1 cellular context compared by ENCODE assay signal in the genomic region with DNA sequence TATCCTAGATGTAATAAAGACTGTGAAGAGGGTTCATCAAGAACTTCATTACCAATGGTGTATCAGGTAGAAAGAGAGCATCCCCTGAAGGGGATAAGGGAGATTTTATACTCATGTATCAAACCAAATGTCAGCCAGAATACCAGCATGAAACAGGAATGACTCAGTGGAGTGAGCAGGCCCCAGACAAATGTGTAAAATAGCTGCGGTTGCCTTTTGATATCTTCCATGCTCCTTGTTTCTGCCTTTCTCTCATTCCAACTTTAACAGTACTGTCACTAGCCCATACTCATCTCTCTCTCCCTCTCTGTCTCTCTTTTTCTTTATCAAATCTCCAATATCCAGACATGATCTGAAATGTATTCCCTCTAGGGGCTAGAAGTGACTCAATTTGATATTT.
TF ChIP-seq lines count a peak whose summit lies in the region.

No MANE protein-coding gene starts in this region.

TF ChIP-seq in IMR-90, 13 proteins besides CTCF, POLR2A, EP300 and RAD21:
- TF ChIP-seq RCOR1 (IDR thresholded peaks at IDR 0.05; ENCODE audit: insufficient replicate concordance, low read length) = no peak
- TF ChIP-seq RFX5 (IDR thresholded peaks at IDR 0.05; ENCODE audit: low read depth, low read length) = no peak
- no peak for TF ChIP-seq SMC3 (IDR thresholded peaks at IDR 0.05; ENCODE audit: low read depth, low read length)
- TF ChIP-seq, protein P1, sequence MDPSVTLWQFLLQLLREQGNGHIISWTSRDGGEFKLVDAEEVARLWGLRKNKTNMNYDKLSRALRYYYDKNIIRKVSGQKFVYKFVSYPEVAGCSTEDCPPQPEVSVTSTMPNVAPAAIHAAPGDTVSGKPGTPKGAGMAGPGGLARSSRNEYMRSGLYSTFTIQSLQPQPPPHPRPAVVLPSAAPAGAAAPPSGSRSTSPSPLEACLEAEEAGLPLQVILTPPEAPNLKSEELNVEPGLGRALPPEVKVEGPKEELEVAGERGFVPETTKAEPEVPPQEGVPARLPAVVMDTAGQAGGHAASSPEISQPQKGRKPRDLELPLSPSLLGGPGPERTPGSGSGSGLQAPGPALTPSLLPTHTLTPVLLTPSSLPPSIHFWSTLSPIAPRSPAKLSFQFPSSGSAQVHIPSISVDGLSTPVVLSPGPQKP (IDR thresholded peaks at IDR 0.05; ENCODE audit: borderline replicate concordance, low read depth, low read length) = no peak
- TF ChIP-seq BHLHE40 (IDR thresholded peaks at IDR 0.05; ENCODE audit: low read depth, low read length) = no peak
- TF ChIP-seq CEBPB (IDR thresholded peaks at IDR 0.05; ENCODE audit: low read depth, low read length) = no peak
- TF ChIP-seq, protein P2, sequence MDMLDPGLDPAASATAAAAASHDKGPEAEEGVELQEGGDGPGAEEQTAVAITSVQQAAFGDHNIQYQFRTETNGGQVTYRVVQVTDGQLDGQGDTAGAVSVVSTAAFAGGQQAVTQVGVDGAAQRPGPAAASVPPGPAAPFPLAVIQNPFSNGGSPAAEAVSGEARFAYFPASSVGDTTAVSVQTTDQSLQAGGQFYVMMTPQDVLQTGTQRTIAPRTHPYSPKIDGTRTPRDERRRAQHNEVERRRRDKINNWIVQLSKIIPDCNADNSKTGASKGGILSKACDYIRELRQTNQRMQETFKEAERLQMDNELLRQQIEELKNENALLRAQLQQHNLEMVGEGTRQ (IDR thresholded peaks at IDR 0.05; ENCODE audit: low read depth, low read length) = no peak
- TF ChIP-seq MAZ (IDR thresholded peaks at IDR 0.05; ENCODE audit: borderline replicate concordance, low read depth, low read length) = no peak
- no peak for TF ChIP-seq MAFK (IDR thresholded peaks at IDR 0.05; ENCODE audit: low read depth, low read length)
- no peak for TF ChIP-seq NFE2L2 (IDR thresholded peaks at IDR 0.05; ENCODE audit: low read depth, low read length)
- TF ChIP-seq CHD1 (IDR thresholded peaks at IDR 0.05; ENCODE audit: low read depth, low read length) = no peak
- no peak for TF ChIP-seq FOS (IDR thresholded peaks at IDR 0.05; ENCODE audit: low read depth, low read length)
- no peak for TF ChIP-seq MXI1 (IDR thresholded peaks at IDR 0.05; ENCODE audit: borderline replicate concordance, low read depth, low read length)
